In the genomic region with DNA sequence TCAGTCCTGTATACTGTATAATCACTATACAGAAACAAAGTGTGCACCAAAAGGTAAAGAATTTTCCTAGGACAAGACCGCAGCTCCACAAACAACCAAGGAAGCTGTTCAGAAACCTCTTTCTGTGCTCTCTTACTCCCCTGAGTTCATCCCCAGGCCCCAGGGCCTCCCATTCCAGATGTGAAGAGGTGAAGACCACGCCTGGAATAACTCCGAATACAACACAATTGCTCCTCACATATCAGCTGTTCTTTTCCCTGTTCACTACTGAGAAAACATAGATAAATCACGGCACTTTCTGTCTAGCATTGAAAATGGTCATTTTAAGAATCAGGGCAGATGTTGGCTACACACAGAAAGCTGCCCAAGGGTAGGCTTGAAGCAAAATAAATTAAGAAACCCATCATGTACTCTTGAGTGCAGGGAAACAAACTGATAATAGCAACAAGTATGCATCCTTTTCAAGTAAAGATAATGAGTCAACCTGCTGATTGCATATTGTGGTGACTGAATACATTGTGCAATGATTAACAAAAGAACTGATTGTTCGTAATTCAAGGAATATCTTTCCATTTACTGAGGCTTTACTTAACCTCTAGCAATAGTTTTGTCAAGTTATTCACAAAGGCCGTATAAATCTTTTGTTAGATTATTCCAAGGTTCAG, we compare ENCODE assay signal across 14 cellular contexts.
A peak's percentile ranks its signal among the peaks of the same experiment; 100 is the strongest.
DNase-seq lines count a peak whose midpoint lies in the region; ATAC-seq and TF ChIP-seq lines count a peak whose summit lies in the region.
"Had no signal": no experiment of that assay in that cellular context is flagged by ENCODE, and none has a peak within 500 bp of the region (broad histone marks: within the 10 kb centered on the region; RNA-seq: fewer than 3 reads in every experiment).

No MANE protein-coding gene starts in this region.

- no peaks in the 10 kb centered on the region for H3K4me1 Mint-ChIP-seq in glutamatergic neuron (ENCODE audit: low read depth, unreplicated experiment)
- H3K4me1 Mint-ChIP-seq: activated B cell treated with CpG ODN at 0.5 μM for 24 hours; CD8-positive, alpha-beta memory T cell had no signal

- DNase-seq in cardiac muscle cell (ENCODE audit: low read depth in 1 of 2, low spot score in 1 of 2) (peak in 1 of 2 donors; percentile 76), left ventricle myocardium inferior (no peak), choroid plexus epithelial cell (ENCODE audit: low read depth) (peak; percentile 13), iris pigment epithelial cell (ENCODE audit: low read depth) (peak; percentile 13), NCI-H2081 treated with DMSO at 0.1 percent for 48 hours (lab: John Stamatoyannopoulos, UW) (no peak), glutamatergic neuron (no peak)
- DNase-seq: activated B cell treated with CpG ODN at 0.5 μM for 24 hours; activated effector memory CD4-positive, alpha-beta T cell treated with Interleukin-2 at 50 U/mL for 16 hours; aorta; CD8-positive, alpha-beta memory T cell; Karpas-422; PC-9 had no signal

- H3K27me3 ChIP-seq in cardiac muscle cell (no peaks in the 10 kb centered on the region), left ventricle myocardium inferior (ENCODE audit: low read depth) (no peaks in the 10 kb centered on the region)

- H3K4me1 ChIP-seq in cardiac muscle cell (ENCODE audit: low read depth) (peaks cover 19% of the 10 kb centered on the region), left ventricle myocardium inferior (peaks cover 23% of the 10 kb centered on the region)

- peaks cover 2% of the 10 kb centered on the region for H3K27me3 Mint-ChIP-seq in glutamatergic neuron (ENCODE audit: unreplicated experiment)
- H3K27me3 Mint-ChIP-seq: activated B cell treated with CpG ODN at 0.5 μM for 24 hours; CD8-positive, alpha-beta memory T cell had no signal

- H3K9me3 Mint-ChIP-seq in glutamatergic neuron (ENCODE audit: unreplicated experiment) = no peaks in the 10 kb centered on the region

- H3K4me3 ChIP-seq in cardiac muscle cell = no peak overlapping the region
- no peak overlapping the region for H3K4me3 ChIP-seq in left ventricle myocardium inferior
- H3K4me3 ChIP-seq in choroid plexus epithelial cell (ENCODE audit: low read depth, low read length) = no peak overlapping the region
- H3K4me3 ChIP-seq: PC-9 had no signal

- intact Hi-C loops in left ventricle myocardium inferior (cut with micrococcal nuclease) = no loop called here

- H3K9me3 ChIP-seq in cardiac muscle cell (ENCODE audit: low read depth) = no peaks in the 10 kb centered on the region
- peaks cover 3% of the 10 kb centered on the region for H3K9me3 ChIP-seq in left ventricle myocardium inferior (replicated peaks)

- TF ChIP-seq CTCF in cardiac muscle cell (IDR thresholded peaks at IDR 0.05; ENCODE audit: low read depth, low read length) (no peak), left ventricle myocardium inferior (IDR thresholded peaks at IDR 0.05; ENCODE audit: borderline replicate concordance) (no peak), choroid plexus epithelial cell (conservative IDR thresholded peaks at IDR 0.05; ENCODE audit: low read depth, low read length) (no peak), glutamatergic neuron (IDR thresholded peaks at IDR 0.05; ENCODE audit: partially characterized antibody, unreplicated experiment) (no peak)

- H3K27ac Mint-ChIP-seq in glutamatergic neuron (ENCODE audit: unreplicated experiment) = no peak overlapping the region
- H3K27ac Mint-ChIP-seq: activated B cell treated with CpG ODN at 0.5 μM for 24 hours; CD8-positive, alpha-beta memory T cell had no signal

- ATAC-seq in GM19351 (IDR thresholded peaks at IDR 0.05; ENCODE audit: unreplicated experiment) = no peak
- ATAC-seq in HG03135 (IDR thresholded peaks at IDR 0.05; ENCODE audit: unreplicated experiment) = no peak

- H3K36me3 ChIP-seq in cardiac muscle cell = no peaks in the 10 kb centered on the region
- H3K36me3 ChIP-seq in left ventricle myocardium inferior = no peaks in the 10 kb centered on the region

- H3K27ac ChIP-seq in cardiac muscle cell (peak overlapping the region; percentile 8), left ventricle myocardium inferior (replicated peaks) (no peak overlapping the region)
- H3K27ac ChIP-seq: PC-9 had no signal

- H3K36me3 Mint-ChIP-seq in glutamatergic neuron (ENCODE audit: unreplicated experiment) = no peaks in the 10 kb centered on the region

- H3K4me3 Mint-ChIP-seq in glutamatergic neuron (ENCODE audit: unreplicated experiment) = no peak overlapping the region
- H3K4me3 Mint-ChIP-seq: activated B cell treated with CpG ODN at 0.5 μM for 24 hours; CD8-positive, alpha-beta memory T cell had no signal

Comparison
In these comparisons a context has a peak if more than half of its experiments do, and no peak if none do; other contexts are left out.
1. DNase-seq: peak in choroid plexus epithelial cell (single experiment) and iris pigment epithelial cell (single experiment); none in left ventricle myocardium inferior (single experiment), NCI-H2081 treated with DMSO at 0.1 percent for 48 hours (single experiment) and glutamatergic neuron (single experiment).